Comparison of ENCODE assay signal across 28 cellular contexts in genomic region chr6:73669005-73669404, GRCh38.
"Had no signal": no experiment of that assay in that cellular context is flagged by ENCODE, and none has a peak within 500 bp of the region (broad histone marks: within the 10 kb centered on the region; RNA-seq: fewer than 3 reads in every experiment).

No MANE protein-coding gene starts in this region.

- H3K27me3 ChIP-seq: ascending aorta, breast epithelium, colonic mucosa, esophagus muscularis mucosa had no signal

- H3K27ac ChIP-seq: ascending aorta, breast epithelium, cardiac muscle cell, colonic mucosa, esophagus muscularis mucosa, gastroesophageal sphincter, heart right ventricle had no signal

- H3K4me3 ChIP-seq: ascending aorta, breast epithelium, cardiac muscle cell, colonic mucosa, esophagus muscularis mucosa, gastroesophageal sphincter, heart right ventricle had no signal

- ATAC-seq: activated CD4-positive, alpha-beta T cell treated with anti-CD3 and anti-CD28 coated beads for 36 hours; activated naive CD4-positive, alpha-beta T cell treated with anti-CD3 and anti-CD28 coated beads, Interleukin-2, amount 50 U/mL, for 72 hours; activated T-cell treated with anti-CD3 and anti-CD28 coated beads, Interleukin-2, amount 50 U/mL, for 72 hours; gastroesophageal sphincter; heart right ventricle had no signal

- H3K9me3 ChIP-seq: ascending aorta, breast epithelium, colonic mucosa, esophagus muscularis mucosa, gastroesophageal sphincter, heart right ventricle had no signal

- DNase-seq: activated CD4-positive, alpha-beta memory T cell treated with anti-CD3 and anti-CD28 coated beads for 36 hours; activated CD4-positive, alpha-beta T cell treated with anti-CD3 and anti-CD28 coated beads for 36 hours; activated CD4-positive, alpha-beta T cell treated with anti-CD3 and anti-CD28 coated beads, Interleukin-2, amount 10 ng/mL, durations not matched to agents 24 days and 14 days; activated CD4-positive, CD25-positive, alpha-beta regulatory T cell; activated CD4-positive, CD25-positive, alpha-beta regulatory T cell treated with anti-CD3 and anti-CD28 coated beads, Interleukin-2, amount 50 U/mL, for 72 hours; activated CD8-positive, alpha-beta memory T cell treated with anti-CD3 and anti-CD28 coated beads, Interleukin-2, amount 50 U/mL, for 48 hours; activated gamma-delta T cell; activated naive CD4-positive, alpha-beta T cell; activated naive CD4-positive, alpha-beta T cell treated with anti-CD3 and anti-CD28 coated beads, Interleukin-2, amount 10 ng/mL, durations not matched to agents 7 days and 5 days; activated naive CD8-positive, alpha-beta T cell treated with anti-CD3 and anti-CD28 coated beads, Interleukin-2, amount 10 ng/mL, durations not matched to agents 7 days and 5 days; activated T-cell treated with anti-CD3 and anti-CD28 coated beads for 4 hours; activated T-cell treated with anti-CD3 and anti-CD28 coated beads, Interleukin-2, amount 50 U/mL, for 24 hours; activated T-cell treated with anti-CD3 and anti-CD28 coated beads, Interleukin-2, amount 50 U/mL, for 72 hours; central memory CD4-positive, alpha-beta T cell; cerebellar nuclear complex; colonic mucosa; effector memory CD4-positive, alpha-beta T cell; endodermal cell; erythroblast; foreskin melanocyte; heart right ventricle; T-helper 2 cell had no signal

- H3K4me1 ChIP-seq: ascending aorta, breast epithelium, colonic mucosa, esophagus muscularis mucosa, gastroesophageal sphincter had no signal

- H3K36me3 ChIP-seq: ascending aorta, breast epithelium, cardiac muscle cell, colonic mucosa, esophagus muscularis mucosa, gastroesophageal sphincter, heart right ventricle had no signal
